Comparison of ENCODE assay signal across 13 cellular contexts in genomic region chr14:101997429-101998336, GRCh38.
"Had no signal": no experiment of that assay in that cellular context is flagged by ENCODE, and none has a peak within 500 bp of the region (broad histone marks: within the 10 kb centered on the region; RNA-seq: fewer than 3 reads in every experiment).

No MANE protein-coding gene starts in this region.

- ATAC-seq: activated CD8-positive, alpha-beta T cell treated with anti-CD3 and anti-CD28 coated beads for 36 hours; activated T-cell treated with anti-CD3 and anti-CD28 coated beads, Interleukin-2, amount 50 U/mL, for 72 hours; left ventricle myocardium superior; T-helper 17 cell; upper lobe of right lung had no signal

- DNase-seq: activated CD4-positive, alpha-beta T cell treated with anti-CD3 and anti-CD28 coated beads for 48 hours; activated CD8-positive, alpha-beta T cell treated with anti-CD3 and anti-CD28 coated beads for 36 hours; activated T-cell treated with anti-CD3 and anti-CD28 coated beads, Interleukin-2, amount 50 U/mL, for 72 hours; colonic mucosa; hippocampal formation; left ventricle myocardium superior; ovary; stimulated activated CD4-positive, alpha-beta T cell treated with anti-CD3 and anti-CD28 coated beads, Interleukin-1b, Interleukin-23, amount 100 ng/mL, for 48 hours; T-helper 17 cell; upper lobe of right lung had no signal

- H3K4me1 ChIP-seq: colonic mucosa, esophagus muscularis mucosa, upper lobe of right lung had no signal

- H3K4me1 Mint-ChIP-seq: mesothelial cell of epicardium had no signal

- H3K36me3 ChIP-seq: ovary had no signal

- H3K27ac Mint-ChIP-seq: activated CD8-positive, alpha-beta T cell treated with anti-CD3 and anti-CD28 coated beads for 36 hours; mesothelial cell of epicardium; T-helper 17 cell had no signal

- H3K9me3 ChIP-seq: colonic mucosa, esophagus muscularis mucosa, ovary, thoracic aorta, upper lobe of right lung had no signal

- H3K9me3 Mint-ChIP-seq: activated CD8-positive, alpha-beta T cell treated with anti-CD3 and anti-CD28 coated beads for 36 hours; activated T-cell treated with anti-CD3 and anti-CD28 coated beads, Interleukin-2, amount 50 U/mL, for 72 hours; mesothelial cell of epicardium had no signal

- H3K4me3 Mint-ChIP-seq: activated CD8-positive, alpha-beta T cell treated with anti-CD3 and anti-CD28 coated beads for 36 hours; activated T-cell treated with anti-CD3 and anti-CD28 coated beads, Interleukin-2, amount 50 U/mL, for 72 hours; mesothelial cell of epicardium; T-helper 17 cell had no signal

- H3K4me3 ChIP-seq: colonic mucosa, esophagus muscularis mucosa, ovary, thoracic aorta, upper lobe of right lung had no signal

- H3K27ac ChIP-seq: colonic mucosa, esophagus muscularis mucosa, ovary, thoracic aorta, upper lobe of right lung had no signal

- H3K27me3 ChIP-seq: colonic mucosa, esophagus muscularis mucosa, ovary, upper lobe of right lung had no signal

- H3K27me3 Mint-ChIP-seq: activated CD8-positive, alpha-beta T cell treated with anti-CD3 and anti-CD28 coated beads for 36 hours; T-helper 17 cell had no signal
